ENCODE assay signal across 13 cellular contexts in the genomic region with DNA sequence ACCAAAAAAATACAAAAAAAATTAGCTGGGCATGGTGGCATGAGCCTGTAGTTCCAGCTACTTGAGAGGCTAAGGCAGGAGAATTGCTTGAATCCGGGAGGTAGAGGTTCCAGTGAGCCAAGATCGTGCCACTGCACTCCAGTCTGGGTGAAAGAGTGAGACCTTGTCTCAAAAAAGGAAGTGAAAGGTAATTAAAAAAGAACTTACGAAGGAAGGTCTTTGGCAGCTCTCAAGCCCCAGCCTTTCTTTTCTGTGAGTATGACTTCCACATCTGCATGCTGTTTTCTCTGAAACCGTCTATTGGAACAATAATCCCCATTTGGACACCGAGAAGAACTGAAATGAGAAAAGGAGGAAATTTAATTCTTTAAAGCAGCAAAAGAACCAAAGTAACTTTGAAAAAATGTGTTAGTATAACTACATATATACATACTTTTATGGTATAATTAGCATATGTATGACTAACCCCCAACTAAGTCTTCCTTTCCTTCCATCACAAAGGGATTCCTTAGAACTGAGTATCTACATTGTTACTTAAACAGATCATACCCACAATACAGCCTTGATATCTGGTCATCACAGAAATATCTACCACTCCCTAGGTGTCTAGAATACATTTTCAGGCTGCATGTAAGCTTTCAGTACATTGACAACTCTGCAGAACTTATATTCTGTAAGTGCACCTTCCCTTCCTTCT. TPM values are rescaled to one million over a fixed set of nuclear protein-coding genes. Genes with fewer than 3 reads are reported as not detected.
DNase-seq lines count a peak whose midpoint lies in the region; ATAC-seq, FAIRE-seq and TF ChIP-seq lines count a peak whose summit lies in the region.
"Had no signal": no experiment of that assay in that cellular context is flagged by ENCODE, and none has a peak within 500 bp of the region (broad histone marks: within the 10 kb centered on the region; RNA-seq: fewer than 3 reads in every experiment).

No MANE protein-coding gene starts in this region.

- no peak overlapping the region for H3K4ac ChIP-seq in mesenchymal stem cell (ENCODE audit: low read depth in 1 of 2, low read length in 2 of 2)

- no peaks in the 10 kb centered on the region for H3K27me3 Mint-ChIP-seq in astrocyte (ENCODE audit: low read depth, unreplicated experiment)
- H3K27me3 Mint-ChIP-seq: stimulated activated naive CD8-positive, alpha-beta T cell treated with anti-CD3 and anti-CD28 coated beads, Interleukin-15, Interleukin-2, amounts not matched to agents 100 ng/mL and 50 ng/mL, for 24 hours had no signal

- no peak overlapping the region for H3K4me3 Mint-ChIP-seq in astrocyte (ENCODE audit: unreplicated experiment)
- H3K4me3 Mint-ChIP-seq: stimulated activated naive CD8-positive, alpha-beta T cell treated with anti-CD3 and anti-CD28 coated beads, Interleukin-15, Interleukin-2, amounts not matched to agents 100 ng/mL and 50 ng/mL, for 24 hours had no signal

- H3K79me1 ChIP-seq in mesenchymal stem cell (replicated peaks; ENCODE audit: low read length, poor library complexity, severe bottlenecking) = peaks cover 15% of the 10 kb centered on the region

- peaks cover 61% of the 10 kb centered on the region for H3K79me2 ChIP-seq in astrocyte (ENCODE audit: insufficient read depth, low read length)

- no peak overlapping the region for H3K23ac ChIP-seq in mesenchymal stem cell (ENCODE audit: low read length in 2 of 2)

- H3K9ac ChIP-seq in astrocyte (ENCODE audit: low read length) = peak overlapping the region; percentile 76
- H3K9ac ChIP-seq in mesenchymal stem cell (ENCODE audit: low read length) = peak overlapping the region; percentile 22

- intact Hi-C loops in sciatic nerve (cut with DNase I) = no loop called here

- no peak overlapping the region for H4K8ac ChIP-seq in mesenchymal stem cell (ENCODE audit: low read length)

- no peak overlapping the region for H2AK5ac ChIP-seq in mesenchymal stem cell (ENCODE audit: low read length, severe bottlenecking)

- TF ChIP-seq CTCF in GM06990 (IDR thresholded peaks at IDR 0.05; ENCODE audit: insufficient read depth, low read length, poor library complexity, severe bottlenecking) = no peak
- TF ChIP-seq CTCF in astrocyte (IDR thresholded peaks at IDR 0.05; ENCODE audit: insufficient read depth, low read depth, low read length) = no peak

- no peak overlapping the region for H3K14ac ChIP-seq in mesenchymal stem cell (ENCODE audit: low read length in 2 of 2)

- no peaks in the 10 kb centered on the region for H4K20me1 ChIP-seq in astrocyte (ENCODE audit: insufficient read depth, low read length)

- H3K4me1 Mint-ChIP-seq in astrocyte (ENCODE audit: low read depth, unreplicated experiment) = peaks cover 43% of the 10 kb centered on the region

- H3K9me3 ChIP-seq in astrocyte (ENCODE audit: insufficient read depth, low read depth, low read length) = no peaks in the 10 kb centered on the region
- H3K9me3 ChIP-seq in mesenchymal stem cell (ENCODE audit: control insufficient read depth, low read length) = no peaks in the 10 kb centered on the region
- H3K9me3 ChIP-seq: lower lobe of right lung had no signal

- no peaks in the 10 kb centered on the region for H3K9me3 Mint-ChIP-seq in astrocyte (ENCODE audit: unreplicated experiment)
- H3K9me3 Mint-ChIP-seq: activated T-helper 2 cell treated with anti-CD3 and anti-CD28 coated beads, Interferon-gamma antibody, Interleukin-2, Interleukin-4, amounts not matched to agents 10 μg/mL and 5 μg/mL and 100 μg/mL, durations not matched to agents 14 hours and 24 hours and 36 hours; stimulated activated naive CD8-positive, alpha-beta T cell treated with anti-CD3 and anti-CD28 coated beads, Interleukin-15, Interleukin-2, amounts not matched to agents 100 ng/mL and 50 ng/mL, for 24 hours had no signal

- 55% methylated on average over 3 of the region's 5 CpGs for whole genome bisulfite sequencing in mesenchymal stem cell

- H3K27me3 ChIP-seq in GM06990 (replicated peaks; ENCODE audit: control insufficient read depth, insufficient read depth, low read length) (no peaks in the 10 kb centered on the region), astrocyte (ENCODE audit: insufficient read depth, low read length) (no peaks in the 10 kb centered on the region), mesenchymal stem cell (ENCODE audit: control insufficient read depth in 1 of 2, insufficient read depth in 1 of 2, low read length in 2 of 2) (no peaks in the 10 kb centered on the region)

- no peak overlapping the region for H2BK120ac ChIP-seq in mesenchymal stem cell (ENCODE audit: low read depth, low read length)

- H3K36me3 ChIP-seq in GM06990 (ENCODE audit: control insufficient read depth, insufficient read depth, low read length) (peaks cover 6% of the 10 kb centered on the region), astrocyte (ENCODE audit: insufficient read depth, low read length) (peaks cover 5% of the 10 kb centered on the region), mesenchymal stem cell (ENCODE audit: control insufficient read depth in 1 of 2, insufficient read depth in 2 of 2, low read depth in 1 of 2, low read length in 2 of 2) (peaks cover 20 to 84% of the 10 kb centered on the region in 2 experiments)

- no peak overlapping the region for H4K91ac ChIP-seq in mesenchymal stem cell (ENCODE audit: low read length)

- H3K4me3 ChIP-seq in GM06990 (replicated peaks; ENCODE audit: low read depth, low read length) = no peak overlapping the region
- H3K4me3 ChIP-seq in astrocyte (ENCODE audit: insufficient read depth, low read depth, low read length) = peak overlapping the region; percentile 25
- no peak overlapping the region for H3K4me3 ChIP-seq in mesenchymal stem cell (ENCODE audit: insufficient read depth in 1 of 2, low read depth in 1 of 2, low read length in 2 of 2)
- H3K4me3 ChIP-seq: lower lobe of right lung had no signal

- H3K27ac ChIP-seq in astrocyte (ENCODE audit: low read depth, low read length) (peak overlapping the region; percentile 96), mesenchymal stem cell (ENCODE audit: low read length, poor library complexity, severe bottlenecking) (peak overlapping the region; percentile 46)
- H3K27ac ChIP-seq: lower lobe of right lung had no signal

- H2BK5ac ChIP-seq in mesenchymal stem cell (ENCODE audit: low read depth, low read length, poor library complexity, severe bottlenecking) = no peak overlapping the region

- H2BK15ac ChIP-seq in mesenchymal stem cell (ENCODE audit: low read depth, poor library complexity, severe bottlenecking) = no peak overlapping the region

- peak; percentile 30 for DNase-seq in GM06990 (ENCODE audit: extremely low read depth, insufficient read length)
- DNase-seq in MV-4-11 (lab: John Stamatoyannopoulos, UW) = peak; percentile 84
- DNase-seq in astrocyte (ENCODE audit: low read depth) = peak; percentile 94
- peak; percentile 43 for DNase-seq in mesenchymal stem cell
- DNase-seq in NCI-H146 (lab: John Stamatoyannopoulos, UW) = no peak
- no peak for DNase-seq in sciatic nerve (ENCODE audit: low spot score)
- no peak for DNase-seq in stimulated activated CD4-positive, alpha-beta T cell treated with anti-CD3 and anti-CD28 coated beads, Interleukin-4, amount 100 ng/mL, for 24 hours
- DNase-seq: effector memory CD4-positive, alpha-beta T cell; lower lobe of right lung; T1000 had no signal

- no peak overlapping the region for H3K18ac ChIP-seq in mesenchymal stem cell (ENCODE audit: low read depth in 1 of 2, low read length in 2 of 2)

- peak; percentile 90 for FAIRE-seq in astrocyte (lab: Jason Lieb, UNC)

- ATAC-seq in sciatic nerve = no peak
- ATAC-seq in HG03521 (IDR thresholded peaks at IDR 0.05; ENCODE audit: unreplicated experiment) = no peak
- ATAC-seq: lower lobe of right lung had no signal

- H2BK12ac ChIP-seq in mesenchymal stem cell (ENCODE audit: low read length in 2 of 2) = no peak overlapping the region

- H3K4me2 ChIP-seq in astrocyte (ENCODE audit: low read length) = peak overlapping the region; percentile 68
- H3K4me2 ChIP-seq in mesenchymal stem cell (ENCODE audit: low read length, poor library complexity, severe bottlenecking) = no peak overlapping the region

- peaks cover 32% of the 10 kb centered on the region for H3K4me1 ChIP-seq in astrocyte (ENCODE audit: insufficient read depth, low read length)
- H3K4me1 ChIP-seq in mesenchymal stem cell (ENCODE audit: control insufficient read depth, insufficient read depth, low read depth, low read length) = peaks cover 11% of the 10 kb centered on the region

- H2AFZ ChIP-seq in astrocyte (ENCODE audit: low read depth, low read length) (no peak overlapping the region), mesenchymal stem cell (ENCODE audit: low read depth, low read length) (no peak overlapping the region)

- H3K36me3 Mint-ChIP-seq in astrocyte (ENCODE audit: low read depth, unreplicated experiment) = peaks cover 16% of the 10 kb centered on the region

- peak overlapping the region; percentile 92 for H3K27ac Mint-ChIP-seq in astrocyte (ENCODE audit: unreplicated experiment)
- H3K27ac Mint-ChIP-seq: activated T-helper 2 cell treated with anti-CD3 and anti-CD28 coated beads, Interferon-gamma antibody, Interleukin-2, Interleukin-4, amounts not matched to agents 10 μg/mL and 5 μg/mL and 100 μg/mL, durations not matched to agents 14 hours and 24 hours and 36 hours; stimulated activated naive CD8-positive, alpha-beta T cell treated with anti-CD3 and anti-CD28 coated beads, Interleukin-15, Interleukin-2, amounts not matched to agents 100 ng/mL and 50 ng/mL, for 24 hours had no signal

RNA-seq across cellular contexts. Expression of gene SETD2, which starts 50.1 kb away (rescaled TPM):
- total RNA-seq in astrocyte (41.4 and 46.5 TPM in 2 replicates), sciatic nerve (68.3 TPM)
- polyA plus RNA-seq in mesenchymal stem cell (2013, experiment 1 of 2) = 14.6 TPM
- polyA plus RNA-seq in mesenchymal stem cell (2013, experiment 2 of 2) = 14.2 TPM

Comparison
In these comparisons a context has a peak if more than half of its experiments do, and no peak if none do; other contexts are left out.
1. DNase-seq: peak in GM06990 (single experiment), MV-4-11 (single experiment), astrocyte (single experiment) and mesenchymal stem cell (single experiment); none in NCI-H146 (single experiment), sciatic nerve (single experiment) and stimulated activated CD4-positive, alpha-beta T cell treated with anti-CD3 and anti-CD28 coated beads, Interleukin-4, amount 100 ng/mL, for 24 hours (single experiment).